1 cellular context compared by ENCODE assay signal in genomic region chr11:86291466-86292262, GRCh38.
TF ChIP-seq lines count a peak whose summit lies in the region.

No MANE protein-coding gene starts in this region.

TF ChIP-seq in WTC11, 78 proteins besides CTCF, POLR2A, EP300 and RAD21 (continued from another document):
- TF ChIP-seq ARID4B (CRISPR knock-in tag; IDR thresholded peaks at IDR 0.05; ENCODE audit: borderline replicate concordance) = no peak
- no peak for TF ChIP-seq ETV6 (CRISPR knock-in tag; IDR thresholded peaks at IDR 0.05)
- no peak for TF ChIP-seq NR1H2 (CRISPR knock-in tag; IDR thresholded peaks at IDR 0.05)
- TF ChIP-seq ZNF512 (CRISPR knock-in tag; IDR thresholded peaks at IDR 0.05; ENCODE audit: borderline replicate concordance) = no peak
- no peak for TF ChIP-seq CDX4 (CRISPR knock-in tag; IDR thresholded peaks at IDR 0.05; ENCODE audit: borderline replicate concordance)
- TF ChIP-seq ZNF232 (CRISPR knock-in tag; IDR thresholded peaks at IDR 0.05) = no peak
- no peak for TF ChIP-seq ZNF671 (CRISPR knock-in tag; IDR thresholded peaks at IDR 0.05)
TF ChIP-seq in WTC11: peak in this region for 0.
